Comparison of ENCODE assay signal across 1 cellular context in the genomic region with DNA sequence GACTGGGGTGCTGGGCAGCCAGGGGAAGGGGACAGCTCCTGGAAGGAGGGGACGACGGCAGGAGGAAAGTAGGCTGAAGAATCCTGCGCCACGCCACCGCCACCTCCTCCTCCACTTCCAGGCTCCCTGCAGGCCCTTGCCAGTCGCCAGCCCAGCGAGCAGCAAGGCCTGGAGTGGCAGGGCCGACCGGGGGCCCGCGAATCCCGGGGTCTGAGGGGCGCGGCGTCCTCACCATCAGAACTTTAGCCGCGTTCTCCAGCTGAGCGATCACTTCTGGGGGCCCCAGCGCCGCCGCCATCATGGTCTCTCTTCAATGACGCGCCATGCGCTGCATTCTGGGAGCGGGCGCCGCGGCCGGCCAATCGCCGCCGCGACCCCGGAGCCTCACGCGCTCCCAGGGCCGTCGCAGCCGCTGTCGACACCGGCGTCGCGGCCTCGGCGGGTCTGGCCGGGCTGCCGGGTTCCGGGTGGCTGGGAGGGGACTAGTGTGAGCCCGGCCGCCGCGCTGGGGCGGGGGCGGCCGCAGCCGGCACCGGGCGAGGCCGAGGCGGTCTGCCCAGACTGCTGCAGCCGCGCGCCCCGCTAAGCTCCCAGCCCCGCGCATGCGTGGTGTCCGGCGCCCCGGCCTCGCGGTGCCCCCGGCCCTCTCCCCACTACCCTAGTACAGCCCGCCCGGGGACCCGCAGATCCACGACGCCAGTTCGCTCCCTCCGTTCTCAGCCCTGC.
TF ChIP-seq lines count a peak whose summit lies in the region.

A gene (minus strand): TSS at position 309 of the 726 bp plus-strand sequence. CDS start 8 bp downstream, at position 301.

TF ChIP-seq in HEK293, 187 proteins besides CTCF, POLR2A, EP300 and RAD21 (continued from another document):
- TF ChIP-seq ZBTB21 (tag by site-specific recombination; IDR thresholded peaks at IDR 0.05) (no peak), ZNF169 (tag by site-specific recombination; IDR thresholded peaks at IDR 0.05) (no peak), ZNF571 (tag by site-specific recombination; IDR thresholded peaks at IDR 0.05) (no peak), ZNF157 (tag by site-specific recombination; IDR thresholded peaks at IDR 0.05) (no peak), SETDB1 (IDR thresholded peaks at IDR 0.05; ENCODE audit: insufficient read length, low read length) (no peak), ZSCAN23 (tag by site-specific recombination; IDR thresholded peaks at IDR 0.05) (no peak), YY1 (tag by site-specific recombination; IDR thresholded peaks at IDR 0.05) (peak; percentile 92), HOXD13 (CRISPR knock-in tag; IDR thresholded peaks at IDR 0.05; ENCODE audit: borderline replicate concordance) (no peak), ZFP69B (tag by site-specific recombination; IDR thresholded peaks at IDR 0.05) (no peak), ZNF660 (tag by site-specific recombination; IDR thresholded peaks at IDR 0.05) (0 out of 2 replicates have a peak, but pooled peaks have one; percentile 59), EGR2 (tag by site-specific recombination; IDR thresholded peaks at IDR 0.05; ENCODE audit: low read depth) (no peak), ZNF423 (tag by site-specific recombination; IDR thresholded peaks at IDR 0.05) (no peak), YY2 (tag by site-specific recombination; IDR thresholded peaks at IDR 0.05) (peak; percentile 87), ZFHX2 (tag by site-specific recombination; conservative IDR thresholded peaks at IDR 0.05) (no peak), ZNF24 (tag by site-specific recombination; IDR thresholded peaks at IDR 0.05) (no peak), ZNF596 (tag by site-specific recombination; IDR thresholded peaks at IDR 0.05) (peak; percentile 4; the same call in 1 of the 2 replicates), ZNF707 (tag by site-specific recombination; IDR thresholded peaks at IDR 0.05) (no peak), ZBTB17 (tag by site-specific recombination; IDR thresholded peaks at IDR 0.05) (no peak)
- TF ChIP-seq, protein P1, sequence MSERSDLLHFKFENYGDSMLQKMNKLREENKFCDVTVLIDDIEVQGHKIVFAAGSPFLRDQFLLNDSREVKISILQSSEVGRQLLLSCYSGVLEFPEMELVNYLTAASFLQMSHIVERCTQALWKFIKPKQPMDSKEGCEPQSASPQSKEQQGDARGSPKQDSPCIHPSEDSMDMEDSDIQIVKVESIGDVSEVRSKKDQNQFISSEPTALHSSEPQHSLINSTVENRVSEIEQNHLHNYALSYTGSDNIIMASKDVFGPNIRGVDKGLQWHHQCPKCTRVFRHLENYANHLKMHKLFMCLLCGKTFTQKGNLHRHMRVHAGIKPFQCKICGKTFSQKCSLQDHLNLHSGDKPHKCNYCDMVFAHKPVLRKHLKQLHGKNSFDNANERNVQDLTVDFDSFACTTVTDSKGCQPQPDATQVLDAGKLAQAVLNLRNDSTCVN (tag by site-specific recombination; optimal IDR thresholded peaks at IDR 0.05), result peak; percentile 69
- TF ChIP-seq, protein P2, sequence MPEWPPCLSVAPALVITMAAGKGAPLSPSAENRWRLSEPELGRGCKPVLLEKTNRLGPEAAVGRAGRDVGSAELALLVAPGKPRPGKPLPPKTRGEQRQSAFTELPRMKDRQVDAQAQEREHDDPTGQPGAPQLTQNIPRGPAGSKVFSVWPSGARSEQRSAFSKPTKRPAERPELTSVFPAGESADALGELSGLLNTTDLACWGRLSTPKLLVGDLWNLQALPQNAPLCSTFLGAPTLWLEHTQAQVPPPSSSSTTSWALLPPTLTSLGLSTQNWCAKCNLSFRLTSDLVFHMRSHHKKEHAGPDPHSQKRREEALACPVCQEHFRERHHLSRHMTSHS (tag by site-specific recombination; IDR thresholded peaks at IDR 0.05), result no peak
